In the genomic region with DNA sequence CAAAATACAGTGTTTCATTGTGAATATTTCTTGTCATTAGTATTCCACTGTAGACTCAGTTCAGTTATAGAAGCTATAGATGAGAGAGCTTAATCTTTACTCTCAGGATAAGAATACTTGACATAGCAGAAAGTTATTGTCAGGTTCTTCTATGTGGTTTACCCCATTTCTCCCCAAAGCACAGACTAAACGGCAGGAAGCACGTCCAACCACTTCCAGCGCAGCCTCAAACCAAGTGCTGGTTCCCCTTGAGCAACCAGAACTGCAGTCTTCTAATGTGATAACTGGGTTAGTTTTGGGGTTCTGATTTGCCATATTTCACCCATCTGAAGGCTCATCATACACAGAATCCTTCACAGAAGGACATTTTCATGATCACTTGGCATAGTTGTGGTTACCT, we compare ENCODE assay signal across 2 cellular contexts.
TF ChIP-seq lines count a peak whose summit lies in the region.

No MANE protein-coding gene starts in this region.

TF ChIP-seq in SK-N-SH, 30 proteins besides CTCF, POLR2A, EP300 and RAD21 (continued from another document):
- TF ChIP-seq, protein P1, sequence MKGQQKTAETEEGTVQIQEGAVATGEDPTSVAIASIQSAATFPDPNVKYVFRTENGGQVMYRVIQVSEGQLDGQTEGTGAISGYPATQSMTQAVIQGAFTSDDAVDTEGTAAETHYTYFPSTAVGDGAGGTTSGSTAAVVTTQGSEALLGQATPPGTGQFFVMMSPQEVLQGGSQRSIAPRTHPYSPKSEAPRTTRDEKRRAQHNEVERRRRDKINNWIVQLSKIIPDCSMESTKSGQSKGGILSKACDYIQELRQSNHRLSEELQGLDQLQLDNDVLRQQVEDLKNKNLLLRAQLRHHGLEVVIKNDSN (IDR thresholded peaks at IDR 0.05; ENCODE audit: borderline replicate concordance, low read depth), result no peak
- no peak for TF ChIP-seq NRF1 (IDR thresholded peaks at IDR 0.05; ENCODE audit: low read depth, low read length)
- TF ChIP-seq ELF1 (IDR thresholded peaks at IDR 0.05), result no peak
- TF ChIP-seq POLR2AphosphoS5 (IDR thresholded peaks at IDR 0.05; ENCODE audit: low read depth, low read length), result no peak
- TF ChIP-seq TAF1 (IDR thresholded peaks at IDR 0.05; ENCODE audit: borderline replicate concordance, low read depth, low read length), result no peak
- TF ChIP-seq, protein P2, sequence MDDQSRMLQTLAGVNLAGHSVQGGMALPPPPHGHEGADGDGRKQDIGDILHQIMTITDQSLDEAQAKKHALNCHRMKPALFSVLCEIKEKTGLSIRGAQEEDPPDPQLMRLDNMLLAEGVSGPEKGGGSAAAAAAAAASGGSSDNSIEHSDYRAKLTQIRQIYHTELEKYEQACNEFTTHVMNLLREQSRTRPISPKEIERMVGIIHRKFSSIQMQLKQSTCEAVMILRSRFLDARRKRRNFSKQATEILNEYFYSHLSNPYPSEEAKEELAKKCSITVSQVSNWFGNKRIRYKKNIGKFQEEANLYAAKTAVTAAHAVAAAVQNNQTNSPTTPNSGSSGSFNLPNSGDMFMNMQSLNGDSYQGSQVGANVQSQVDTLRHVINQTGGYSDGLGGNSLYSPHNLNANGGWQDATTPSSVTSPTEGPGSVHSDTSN (IDR thresholded peaks at IDR 0.05), result no peak
- TF ChIP-seq SMC3 (IDR thresholded peaks at IDR 0.05; ENCODE audit: low read depth, low read length), result no peak
- TF ChIP-seq, protein P3, sequence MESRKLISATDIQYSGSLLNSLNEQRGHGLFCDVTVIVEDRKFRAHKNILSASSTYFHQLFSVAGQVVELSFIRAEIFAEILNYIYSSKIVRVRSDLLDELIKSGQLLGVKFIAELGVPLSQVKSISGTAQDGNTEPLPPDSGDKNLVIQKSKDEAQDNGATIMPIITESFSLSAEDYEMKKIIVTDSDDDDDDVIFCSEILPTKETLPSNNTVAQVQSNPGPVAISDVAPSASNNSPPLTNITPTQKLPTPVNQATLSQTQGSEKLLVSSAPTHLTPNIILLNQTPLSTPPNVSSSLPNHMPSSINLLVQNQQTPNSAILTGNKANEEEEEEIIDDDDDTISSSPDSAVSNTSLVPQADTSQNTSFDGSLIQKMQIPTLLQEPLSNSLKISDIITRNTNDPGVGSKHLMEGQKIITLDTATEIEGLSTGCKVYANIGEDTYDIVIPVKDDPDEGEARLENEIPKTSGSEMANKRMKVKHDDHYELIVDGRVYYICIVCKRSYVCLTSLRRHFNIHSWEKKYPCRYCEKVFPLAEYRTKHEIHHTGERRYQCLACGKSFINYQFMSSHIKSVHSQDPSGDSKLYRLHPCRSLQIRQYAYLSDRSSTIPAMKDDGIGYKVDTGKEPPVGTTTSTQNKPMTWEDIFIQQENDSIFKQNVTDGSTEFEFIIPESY (IDR thresholded peaks at IDR 0.05; ENCODE audit: borderline replicate concordance, low read depth), result no peak

TF ChIP-seq in SK-N-SH treated with all-trans-retinoic acid at 6 μM for 48 hours, 23 proteins besides CTCF, POLR2A, EP300 and RAD21 (continued from another document):
- TF ChIP-seq, protein P4, sequence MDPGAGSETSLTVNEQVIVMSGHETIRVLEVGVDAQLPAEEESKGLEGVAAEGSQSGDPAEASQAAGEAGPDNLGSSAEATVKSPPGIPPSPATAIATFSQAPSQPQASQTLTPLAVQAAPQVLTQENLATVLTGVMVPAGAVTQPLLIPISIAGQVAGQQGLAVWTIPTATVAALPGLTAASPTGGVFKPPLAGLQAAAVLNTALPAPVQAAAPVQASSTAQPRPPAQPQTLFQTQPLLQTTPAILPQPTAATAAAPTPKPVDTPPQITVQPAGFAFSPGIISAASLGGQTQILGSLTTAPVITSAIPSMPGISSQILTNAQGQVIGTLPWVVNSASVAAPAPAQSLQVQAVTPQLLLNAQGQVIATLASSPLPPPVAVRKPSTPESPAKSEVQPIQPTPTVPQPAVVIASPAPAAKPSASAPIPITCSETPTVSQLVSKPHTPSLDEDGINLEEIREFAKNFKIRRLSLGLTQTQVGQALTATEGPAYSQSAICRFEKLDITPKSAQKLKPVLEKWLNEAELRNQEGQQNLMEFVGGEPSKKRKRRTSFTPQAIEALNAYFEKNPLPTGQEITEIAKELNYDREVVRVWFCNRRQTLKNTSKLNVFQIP (CRISPR knock-in tag; IDR thresholded peaks at IDR 0.05; ENCODE audit: borderline replicate concordance, low read depth), result no peak
- TF ChIP-seq TOX (CRISPR knock-in tag; IDR thresholded peaks at IDR 0.05; ENCODE audit: borderline replicate concordance), result no peak
- TF ChIP-seq, protein P5, sequence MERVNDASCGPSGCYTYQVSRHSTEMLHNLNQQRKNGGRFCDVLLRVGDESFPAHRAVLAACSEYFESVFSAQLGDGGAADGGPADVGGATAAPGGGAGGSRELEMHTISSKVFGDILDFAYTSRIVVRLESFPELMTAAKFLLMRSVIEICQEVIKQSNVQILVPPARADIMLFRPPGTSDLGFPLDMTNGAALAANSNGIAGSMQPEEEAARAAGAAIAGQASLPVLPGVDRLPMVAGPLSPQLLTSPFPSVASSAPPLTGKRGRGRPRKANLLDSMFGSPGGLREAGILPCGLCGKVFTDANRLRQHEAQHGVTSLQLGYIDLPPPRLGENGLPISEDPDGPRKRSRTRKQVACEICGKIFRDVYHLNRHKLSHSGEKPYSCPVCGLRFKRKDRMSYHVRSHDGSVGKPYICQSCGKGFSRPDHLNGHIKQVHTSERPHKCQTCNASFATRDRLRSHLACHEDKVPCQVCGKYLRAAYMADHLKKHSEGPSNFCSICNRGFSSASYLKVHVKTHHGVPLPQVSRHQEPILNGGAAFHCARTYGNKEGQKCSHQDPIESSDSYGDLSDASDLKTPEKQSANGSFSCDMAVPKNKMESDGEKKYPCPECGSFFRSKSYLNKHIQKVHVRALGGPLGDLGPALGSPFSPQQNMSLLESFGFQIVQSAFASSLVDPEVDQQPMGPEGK (CRISPR knock-in tag; IDR thresholded peaks at IDR 0.05; ENCODE audit: borderline replicate concordance), result no peak
- no peak for TF ChIP-seq ISL1 (CRISPR knock-in tag; IDR thresholded peaks at IDR 0.05)
- no peak for TF ChIP-seq ZFP3 (CRISPR knock-in tag; IDR thresholded peaks at IDR 0.05)
- TF ChIP-seq TCF4 (CRISPR knock-in tag; IDR thresholded peaks at IDR 0.05; ENCODE audit: borderline replicate concordance), result no peak
- TF ChIP-seq BACH2 (CRISPR knock-in tag; IDR thresholded peaks at IDR 0.05; ENCODE audit: borderline replicate concordance), result no peak
- TF ChIP-seq ARNTL (CRISPR knock-in tag; IDR thresholded peaks at IDR 0.05; ENCODE audit: borderline replicate concordance, low read depth), result no peak
- TF ChIP-seq, protein P6, sequence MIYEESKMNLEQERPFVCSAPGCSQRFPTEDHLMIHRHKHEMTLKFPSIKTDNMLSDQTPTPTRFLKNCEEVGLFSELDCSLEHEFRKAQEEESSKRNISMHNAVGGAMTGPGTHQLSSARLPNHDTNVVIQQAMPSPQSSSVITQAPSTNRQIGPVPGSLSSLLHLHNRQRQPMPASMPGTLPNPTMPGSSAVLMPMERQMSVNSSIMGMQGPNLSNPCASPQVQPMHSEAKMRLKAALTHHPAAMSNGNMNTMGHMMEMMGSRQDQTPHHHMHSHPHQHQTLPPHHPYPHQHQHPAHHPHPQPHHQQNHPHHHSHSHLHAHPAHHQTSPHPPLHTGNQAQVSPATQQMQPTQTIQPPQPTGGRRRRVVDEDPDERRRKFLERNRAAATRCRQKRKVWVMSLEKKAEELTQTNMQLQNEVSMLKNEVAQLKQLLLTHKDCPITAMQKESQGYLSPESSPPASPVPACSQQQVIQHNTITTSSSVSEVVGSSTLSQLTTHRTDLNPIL (CRISPR knock-in tag; IDR thresholded peaks at IDR 0.05; ENCODE audit: low read depth), result no peak
- TF ChIP-seq PPARA (CRISPR knock-in tag; IDR thresholded peaks at IDR 0.05; ENCODE audit: borderline replicate concordance), result no peak
- TF ChIP-seq, protein P7, sequence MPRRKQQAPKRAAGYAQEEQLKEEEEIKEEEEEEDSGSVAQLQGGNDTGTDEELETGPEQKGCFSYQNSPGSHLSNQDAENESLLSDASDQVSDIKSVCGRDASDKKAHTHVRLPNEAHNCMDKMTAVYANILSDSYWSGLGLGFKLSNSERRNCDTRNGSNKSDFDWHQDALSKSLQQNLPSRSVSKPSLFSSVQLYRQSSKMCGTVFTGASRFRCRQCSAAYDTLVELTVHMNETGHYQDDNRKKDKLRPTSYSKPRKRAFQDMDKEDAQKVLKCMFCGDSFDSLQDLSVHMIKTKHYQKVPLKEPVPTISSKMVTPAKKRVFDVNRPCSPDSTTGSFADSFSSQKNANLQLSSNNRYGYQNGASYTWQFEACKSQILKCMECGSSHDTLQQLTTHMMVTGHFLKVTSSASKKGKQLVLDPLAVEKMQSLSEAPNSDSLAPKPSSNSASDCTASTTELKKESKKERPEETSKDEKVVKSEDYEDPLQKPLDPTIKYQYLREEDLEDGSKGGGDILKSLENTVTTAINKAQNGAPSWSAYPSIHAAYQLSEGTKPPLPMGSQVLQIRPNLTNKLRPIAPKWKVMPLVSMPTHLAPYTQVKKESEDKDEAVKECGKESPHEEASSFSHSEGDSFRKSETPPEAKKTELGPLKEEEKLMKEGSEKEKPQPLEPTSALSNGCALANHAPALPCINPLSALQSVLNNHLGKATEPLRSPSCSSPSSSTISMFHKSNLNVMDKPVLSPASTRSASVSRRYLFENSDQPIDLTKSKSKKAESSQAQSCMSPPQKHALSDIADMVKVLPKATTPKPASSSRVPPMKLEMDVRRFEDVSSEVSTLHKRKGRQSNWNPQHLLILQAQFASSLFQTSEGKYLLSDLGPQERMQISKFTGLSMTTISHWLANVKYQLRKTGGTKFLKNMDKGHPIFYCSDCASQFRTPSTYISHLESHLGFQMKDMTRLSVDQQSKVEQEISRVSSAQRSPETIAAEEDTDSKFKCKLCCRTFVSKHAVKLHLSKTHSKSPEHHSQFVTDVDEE (CRISPR knock-in tag; IDR thresholded peaks at IDR 0.05), result no peak
- no peak for TF ChIP-seq ZFP30 (CRISPR knock-in tag; IDR thresholded peaks at IDR 0.05)
- TF ChIP-seq SNAI2 (CRISPR knock-in tag; IDR thresholded peaks at IDR 0.05), result no peak
- TF ChIP-seq ZC3H10 (CRISPR knock-in tag; IDR thresholded peaks at IDR 0.05), result no peak
